8 cellular contexts compared by ENCODE assay signal in the genomic region with DNA sequence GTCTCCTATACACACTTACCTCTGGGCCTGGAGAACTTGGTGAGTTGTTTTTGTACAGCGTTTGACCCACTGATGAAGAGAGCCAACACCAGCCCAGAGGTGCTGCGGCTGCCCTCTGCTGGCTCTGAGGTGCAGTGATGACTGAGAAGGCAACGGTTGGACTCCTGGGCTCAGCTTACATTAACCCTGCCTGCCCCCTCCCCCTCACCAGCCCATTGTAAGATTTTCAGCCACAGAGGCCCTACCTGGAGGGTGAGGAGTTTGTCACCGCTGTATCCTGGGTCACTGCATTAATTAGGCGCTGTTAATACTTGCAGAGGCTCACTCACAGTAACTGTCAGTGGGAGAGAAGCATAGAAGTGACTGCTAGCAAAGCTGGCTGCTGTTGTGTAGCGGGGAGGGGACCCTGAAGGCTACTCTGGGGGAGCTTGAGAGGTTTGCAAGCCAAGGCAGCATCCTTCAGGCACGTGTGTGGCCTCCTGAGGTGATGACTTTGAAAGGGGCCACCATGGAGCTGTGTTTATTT. TPM values are rescaled to one million over a fixed set of nuclear protein-coding genes. Genes with fewer than 3 reads are reported as not detected.
DNase-seq lines count a peak whose midpoint lies in the region; ATAC-seq and TF ChIP-seq lines count a peak whose summit lies in the region.

No MANE protein-coding gene starts in this region.

- no peak overlapping the region for H3K4me3 ChIP-seq in adrenal gland
- H3K4me3 ChIP-seq in right atrium auricular region: no peak overlapping the region

- peak; percentile 79 for DNase-seq in A172 (ENCODE audit: low spot score)
- peak; percentile 60 for DNase-seq in GM13976 (ENCODE audit: low spot score)
- peak; percentile 9 for DNase-seq in KG1 (lab: John Stamatoyannopoulos, UW)
- DNase-seq in T follicular helper cell (ENCODE audit: low read depth): peak; percentile 24
- peak; percentile 67 to 90 (median 76) for DNase-seq in adrenal gland
- DNase-seq in right atrium auricular region (ENCODE audit: low spot score): peak; percentile 78
- peak; percentile 84 for DNase-seq in sciatic nerve (ENCODE audit: low spot score)

- 17 to 26% (median 18%) methylated on average over 5 to 7 of the region's 7 CpGs for WGBS in adrenal gland, 4 donors

- in situ Hi-C loops in GM13976 (cut with MboI; ENCODE audit: low sequenced_read_pairs, unreplicated experiment): no loop called here

- no peak for TF ChIP-seq POLR2A in adrenal gland (IDR thresholded peaks at IDR 0.05)

- peak; percentile 59 for TF ChIP-seq CTCF in GM13976 (IDR thresholded peaks at IDR 0.05; ENCODE audit: borderline replicate concordance, control extremely low read depth, extremely low read depth, insufficient read depth, missing control alignments)
- TF ChIP-seq CTCF in adrenal gland (IDR thresholded peaks at IDR 0.05): peak; percentile 40 to 88 (median 84)
- peak; percentile 56 to 87 for TF ChIP-seq CTCF in right atrium auricular region (IDR thresholded peaks at IDR 0.05)

- intact Hi-C loops in adrenal gland (cut with DNase I): loop anchor here (5.0 kb wide), 1 partner anchor 91 kb away; no protein-coding TSS in a partner anchor
- intact Hi-C loops in sciatic nerve (cut with DNase I): loop anchor here (5.0 kb wide), 1 partner anchor 91 kb away; no protein-coding TSS in a partner anchor

- H3K27ac ChIP-seq in adrenal gland (no peak overlapping the region), right atrium auricular region (no peak overlapping the region)

- ATAC-seq in sciatic nerve: peak; percentile 90
- no peak for ATAC-seq in HG02763 (IDR thresholded peaks at IDR 0.05; ENCODE audit: unreplicated experiment)

- H3K27me3 ChIP-seq in adrenal gland (no peaks in the 10 kb centered on the region), right atrium auricular region (no peaks in the 10 kb centered on the region)

- H3K36me3 ChIP-seq in adrenal gland (replicated peaks in 1 of 2) (no peaks in the 10 kb centered on the region), right atrium auricular region (no peaks in the 10 kb centered on the region)

- H3K4me1 ChIP-seq in adrenal gland (replicated peaks in 1 of 2): no peaks in the 10 kb centered on the region
- H3K4me1 ChIP-seq in right atrium auricular region: peaks cover 0 to 30% of the 10 kb centered on the region in 2 donors

- H3K9me3 ChIP-seq in adrenal gland (replicated peaks in 1 of 3): no peaks in the 10 kb centered on the region
- H3K9me3 ChIP-seq in right atrium auricular region: no peaks in the 10 kb centered on the region

RNA-seq across cellular contexts. Expression of gene ANKRD2, which starts 18.9 kb away (rescaled TPM):
- total RNA-seq in A172 (2014; rRNA removed; shearing (Covaris generic)): 2.0 and 6.7 TPM in 2 replicates
- total RNA-seq in adrenal gland: 1 to 10 TPM in 5 of 8 donors, under 1 TPM in 1, not detected in 2; 0.84 to 2.9 (median 2.5) TPM
- under 1 TPM; 0.24 to 0.81 (median 0.72) TPM for polyA plus RNA-seq in adrenal gland
- 100 to 1,000 TPM in 1 of 2 donors, 10 to 100 TPM in 1; 25.7 to 204 TPM for total RNA-seq in right atrium auricular region
- total RNA-seq in sciatic nerve: not detected

RNA-seq across cellular contexts. Expression of gene HOGA1, which starts 30.6 kb away (rescaled TPM):
- 6.3 and 7.7 TPM in 2 replicates for total RNA-seq in A172 (2014; rRNA removed; shearing (Covaris generic))
- total RNA-seq in adrenal gland (10 to 100 TPM in 6 of 8 donors, 1 to 10 TPM in 2; 8.0 to 30.8 (median 16.2) TPM), right atrium auricular region (10 to 100 TPM; 17.6 to 25.6 TPM), sciatic nerve (4.1 TPM)
- 10 to 100 TPM in 2 of 3 donors, 1 to 10 TPM in 1; 3.2 to 13.6 (median 12.1) TPM for polyA plus RNA-seq in adrenal gland

RNA-seq across cellular contexts. Expression of gene C10orf62, which starts 35.9 kb away (rescaled TPM):
- total RNA-seq in A172 (2014; rRNA removed; shearing (Covaris generic)): 0.38 TPM in 1 of 2 replicates, not detected in the other
- 1 to 10 TPM in 3 of 8 donors, under 1 TPM in 2, not detected in 3; 0.47 to 2.3 (median 1.1) TPM for total RNA-seq in adrenal gland
- 1 to 10 TPM in 1 of 3 donors, under 1 TPM in 2; 0.26 to 1.3 (median 0.44) TPM for polyA plus RNA-seq in adrenal gland
- under 1 TPM; 0.35 to 0.67 TPM for total RNA-seq in right atrium auricular region
- total RNA-seq in sciatic nerve: not detected

RNA-seq across cellular contexts. Expression of gene UBTD1, which starts 54.9 kb away (rescaled TPM):
- total RNA-seq in A172 (2014; rRNA removed; shearing (Covaris generic)): 37.6 and 53.8 TPM in 2 replicates
- total RNA-seq in adrenal gland: 10 to 100 TPM; 11.6 to 24.2 (median 13.4) TPM
- polyA plus RNA-seq in adrenal gland: 10 to 100 TPM in 2 of 3 donors, 1 to 10 TPM in 1; 1.4 to 20.6 (median 17.4) TPM
- 10 to 100 TPM; 26.7 to 30.7 TPM for total RNA-seq in right atrium auricular region
- 8.1 TPM for total RNA-seq in sciatic nerve

RNA-seq across cellular contexts. Expression of gene MMS19, which starts 55.4 kb away (rescaled TPM):
- total RNA-seq in A172 (2014; rRNA removed; shearing (Covaris generic)): 90.4 and 105 TPM in 2 replicates
- total RNA-seq in adrenal gland (100 to 1,000 TPM in 1 of 8 donors, 10 to 100 TPM in 7; 38.7 to 139 (median 58.6) TPM), right atrium auricular region (10 to 100 TPM; 48.0 to 51.8 TPM), sciatic nerve (65.9 TPM)
- polyA plus RNA-seq in adrenal gland: 10 to 100 TPM; 46.8 to 79.8 (median 68.4) TPM

Comparison
In these comparisons a context has a peak if more than half of its experiments do, and no peak if none do; other contexts are left out.
1. DNase-seq: peak in every context shown above with its lines; median percentile 84 in sciatic nerve; 79 in A172; 78 in right atrium auricular region; 76 in adrenal gland; 60 in GM13976; 24 in T follicular helper cell; 9 in KG1.